Comparison of ENCODE assay signal across 20 cellular contexts in genomic region chr19:16892438-16892837, GRCh38. TPM values are rescaled to one million over a fixed set of nuclear protein-coding genes. Genes with fewer than 3 reads are reported as not detected.
DNase-seq lines count a peak whose midpoint lies in the region; TF ChIP-seq lines count a peak whose summit lies in the region.
"Had no signal": no experiment of that assay in that cellular context is flagged by ENCODE, and none has a peak within 500 bp of the region (broad histone marks: within the 10 kb centered on the region; RNA-seq: fewer than 3 reads in every experiment).

No MANE protein-coding gene starts in this region.

- H3K4me1 ChIP-seq in mesenchymal stem cell (ENCODE audit: control insufficient read depth, insufficient read depth, low read depth, low read length) (peaks cover 14% of the 10 kb centered on the region), tibial nerve (peaks cover 0 to 28% (median 10%) of the 10 kb centered on the region in 4 donors)

- H2BK15ac ChIP-seq in mesenchymal stem cell (ENCODE audit: low read depth, poor library complexity, severe bottlenecking): no peak overlapping the region

- TF ChIP-seq CTCF in SU-DHL-6 (IDR thresholded peaks at IDR 0.05; ENCODE audit: insufficient read depth, low read length, poor library complexity, severe bottlenecking): no peak
- no peak for TF ChIP-seq CTCF in tibial nerve (IDR thresholded peaks at IDR 0.05)

- H2BK120ac ChIP-seq in mesenchymal stem cell (ENCODE audit: low read depth, low read length): peak overlapping the region; percentile 57

- H3K27ac ChIP-seq in SU-DHL-6 (ENCODE audit: low read depth, low read length) (peak overlapping the region; percentile 65), mesenchymal stem cell (ENCODE audit: low read length, poor library complexity, severe bottlenecking) (no peak overlapping the region), tibial nerve (no peak overlapping the region)
- H3K27ac ChIP-seq: HL-60 had no signal

- H4K20me1 ChIP-seq in SU-DHL-6 (ENCODE audit: low read depth, low read length): no peaks in the 10 kb centered on the region

- no peak overlapping the region for H3K4me2 ChIP-seq in SU-DHL-6 (ENCODE audit: low read depth, low read length, poor library complexity, severe bottlenecking)
- no peak overlapping the region for H3K4me2 ChIP-seq in mesenchymal stem cell (ENCODE audit: low read length, poor library complexity, severe bottlenecking)

- WGBS in mesenchymal stem cell: no CpG with 5 or more reads among the region's 4 CpGs
- whole genome bisulfite sequencing in tibial nerve, 2 donors: 57 to 69% methylated on average over 4 of the region's 4 CpGs

- no peak overlapping the region for H3K4me3 Mint-ChIP-seq in activated CD4-positive, alpha-beta T cell treated with anti-CD3 and anti-CD28 coated beads, Interleukin-2, amount 10 ng/mL, durations not matched to agents 7 days and 5 days

- H3K27me3 ChIP-seq in SU-DHL-6 (ENCODE audit: low read length) (no peaks in the 10 kb centered on the region), mesenchymal stem cell (ENCODE audit: control insufficient read depth in 1 of 2, insufficient read depth in 1 of 2, low read length in 2 of 2) (peaks cover 5 to 63% of the 10 kb centered on the region in 2 experiments), tibial nerve (peaks cover 0 to 19% of the 10 kb centered on the region in 2 donors)
- H3K27me3 ChIP-seq: MG63, Peyer's patch had no signal

- peak overlapping the region in 1 of 2 experiments; percentile 35 for H3K14ac ChIP-seq in mesenchymal stem cell (ENCODE audit: low read length in 2 of 2)

- peaks cover 44% of the 10 kb centered on the region for H3K4me1 Mint-ChIP-seq in activated CD4-positive, alpha-beta T cell treated with anti-CD3 and anti-CD28 coated beads, Interleukin-2, amount 10 ng/mL, durations not matched to agents 7 days and 5 days

- H3K23ac ChIP-seq in mesenchymal stem cell (ENCODE audit: low read length in 2 of 2): peak overlapping the region in 1 of 2 experiments; percentile 57

- no peak overlapping the region for H2AK5ac ChIP-seq in mesenchymal stem cell (ENCODE audit: low read length, severe bottlenecking)

- DNase-seq in activated CD4-positive, alpha-beta T cell treated with anti-CD3 and anti-CD28 coated beads, Interleukin-2, amount 10 ng/mL, durations not matched to agents 7 days and 5 days: no peak
- DNase-seq in activated CD4-positive, alpha-beta T cell treated with anti-CD3 and anti-CD28 coated beads, Interleukin-2, amount 50 U/mL, for 1 hour: no peak
- DNase-seq in mesenchymal stem cell: no peak
- DNase-seq in tibial nerve (ENCODE audit: low spot score in 2 of 2): no peak
- no peak for DNase-seq in activated T-cell treated with anti-CD3 and anti-CD28 coated beads for 4 hours
- no peak for DNase-seq in DMS53 treated with DMSO at 0.1 percent for 48 hours (lab: John Stamatoyannopoulos, UW; ENCODE audit: unreplicated experiment)
- DNase-seq: 8988T, GOT3, HCEC 1CT, Kasumi-1, MG63, NCI-H1417 treated with DMSO at 0.1 percent for 48 hours, NCI-H187, NCI-H446, NCI-H526, Peyer's patch had no signal

- H3K18ac ChIP-seq in mesenchymal stem cell (ENCODE audit: low read depth in 1 of 2, low read length in 2 of 2): peak overlapping the region in 1 of 2 experiments; percentile 37

- H3K36me3 Mint-ChIP-seq in activated CD4-positive, alpha-beta T cell treated with anti-CD3 and anti-CD28 coated beads, Interleukin-2, amount 10 ng/mL, durations not matched to agents 7 days and 5 days (ENCODE audit: low read depth): peaks cover 4% of the 10 kb centered on the region

- H3K79me1 ChIP-seq in mesenchymal stem cell (replicated peaks; ENCODE audit: low read length, poor library complexity, severe bottlenecking): no peaks in the 10 kb centered on the region

- POLR2A ChIA-PET in activated CD4-positive, alpha-beta T cell treated with anti-CD3 and anti-CD28 coated beads, Interleukin-2, amount 10 ng/mL, durations not matched to agents 7 days and 5 days (lab: Charles Lee): no interaction called here

- CTCF ChIA-PET in activated CD4-positive, alpha-beta T cell treated with anti-CD3 and anti-CD28 coated beads, Interleukin-2, amount 10 ng/mL, durations not matched to agents 7 days and 5 days (lab: Charles Lee): interaction anchor here (0.5 kb wide), 1 partner anchor 192 kb away, joined by 3 read pairs; no protein-coding TSS in a partner anchor

- H2AFZ ChIP-seq in SU-DHL-6 (ENCODE audit: low read depth, low read length, severe bottlenecking) (no peak overlapping the region), mesenchymal stem cell (ENCODE audit: low read depth, low read length) (no peak overlapping the region)

- H2BK12ac ChIP-seq in mesenchymal stem cell (ENCODE audit: low read length in 2 of 2): no peak overlapping the region

- TF ChIP-seq POLR2A in tibial nerve (IDR thresholded peaks at IDR 0.05): no peak

- peaks cover 34% of the 10 kb centered on the region for H3K27me3 Mint-ChIP-seq in activated CD4-positive, alpha-beta T cell treated with anti-CD3 and anti-CD28 coated beads, Interleukin-2, amount 10 ng/mL, durations not matched to agents 7 days and 5 days

- no peaks in the 10 kb centered on the region for H3K9me3 Mint-ChIP-seq in activated CD4-positive, alpha-beta T cell treated with anti-CD3 and anti-CD28 coated beads, Interleukin-2, amount 10 ng/mL, durations not matched to agents 7 days and 5 days

- H3K9me3 ChIP-seq in SU-DHL-6 (ENCODE audit: insufficient read depth, low read length) (no peaks in the 10 kb centered on the region), mesenchymal stem cell (ENCODE audit: control insufficient read depth, low read length) (no peaks in the 10 kb centered on the region), tibial nerve (no peaks in the 10 kb centered on the region)
- H3K9me3 ChIP-seq: MG63, Peyer's patch had no signal

- peak overlapping the region; percentile 47 for H4K8ac ChIP-seq in mesenchymal stem cell (ENCODE audit: low read length)

- no peak for TF ChIP-seq EP300 in tibial nerve (IDR thresholded peaks at IDR 0.05)

- H3K27ac Mint-ChIP-seq in activated CD4-positive, alpha-beta T cell treated with anti-CD3 and anti-CD28 coated beads, Interleukin-2, amount 10 ng/mL, durations not matched to agents 7 days and 5 days: peak overlapping the region; percentile 46
- H3K27ac Mint-ChIP-seq: CD14-positive monocyte had no signal

- H3K79me2 ChIP-seq in SU-DHL-6 (ENCODE audit: insufficient read depth, low read length): no peaks in the 10 kb centered on the region

- peak overlapping the region in 1 of 2 experiments; percentile 67 for H3K4ac ChIP-seq in mesenchymal stem cell (ENCODE audit: low read depth in 1 of 2, low read length in 2 of 2)

- H3K9me2 ChIP-seq in SU-DHL-6 (replicated peaks; ENCODE audit: insufficient read depth, low read length): no peaks in the 10 kb centered on the region

- H3F3A ChIP-seq in SU-DHL-6 (ENCODE audit: insufficient read depth): no peaks in the 10 kb centered on the region

- H3K4me3 ChIP-seq in SU-DHL-6 (ENCODE audit: insufficient read depth, low read length, poor library complexity, severe bottlenecking): no peak overlapping the region
- no peak overlapping the region for H3K4me3 ChIP-seq in mesenchymal stem cell (ENCODE audit: insufficient read depth in 1 of 2, low read depth in 1 of 2, low read length in 2 of 2)
- no peak overlapping the region for H3K4me3 ChIP-seq in tibial nerve
- H3K4me3 ChIP-seq: MG63, Peyer's patch had no signal

- H2BK5ac ChIP-seq in mesenchymal stem cell (ENCODE audit: low read depth, low read length, poor library complexity, severe bottlenecking): no peak overlapping the region

- H3K9ac ChIP-seq in SU-DHL-6 (ENCODE audit: low read length) (no peak overlapping the region), mesenchymal stem cell (ENCODE audit: low read length) (no peak overlapping the region)

- H3K36me3 ChIP-seq in SU-DHL-6 (ENCODE audit: low read length) (no peaks in the 10 kb centered on the region), mesenchymal stem cell (ENCODE audit: control insufficient read depth in 1 of 2, insufficient read depth in 2 of 2, low read depth in 1 of 2, low read length in 2 of 2) (no peaks in the 10 kb centered on the region), tibial nerve (no peaks in the 10 kb centered on the region)
- H3K36me3 ChIP-seq: MG63, Peyer's patch had no signal

- peak overlapping the region; percentile 91 for H4K91ac ChIP-seq in mesenchymal stem cell (ENCODE audit: low read length)

RNA-seq across cellular contexts. Expression of gene F2RL3, which starts 3.6 kb away (rescaled TPM):
- total RNA-seq in activated CD4-positive, alpha-beta T cell treated with anti-CD3 and anti-CD28 coated beads, Interleukin-2, amount 10 ng/mL, durations not matched to agents 7 days and 5 days: under 1 TPM; 0.35 to 0.65 TPM
- polyA plus RNA-seq in mesenchymal stem cell (2013, experiment 1 of 2): 10.2 TPM
- polyA plus RNA-seq in mesenchymal stem cell (2013, experiment 2 of 2): 9.7 TPM
- 10 to 100 TPM in 1 of 4 donors, 1 to 10 TPM in 3; 1.3 to 12.9 (median 1.8) TPM for total RNA-seq in tibial nerve
- total RNA-seq: HT-29 had no signal
- polyA plus RNA-seq: CD14-positive monocyte had no signal
